Comparison of ENCODE assay signal across 14 cellular contexts in genomic region chr10:61958311-61958710, GRCh38.
"Had no signal": no experiment of that assay in that cellular context is flagged by ENCODE, and none has a peak within 500 bp of the region (broad histone marks: within the 10 kb centered on the region; RNA-seq: fewer than 3 reads in every experiment).

No MANE protein-coding gene starts in this region.

- H3K4me1 Mint-ChIP-seq: WTC11 had no signal

- H3K4me3 ChIP-seq: breast epithelium, tibial nerve, vagina had no signal

- H3K9me3 ChIP-seq: breast epithelium, tibial nerve, vagina had no signal

- H3K9me3 Mint-ChIP-seq: activated naive CD8-positive, alpha-beta T cell treated with anti-CD3 and anti-CD28 coated beads, Interleukin-2, amount 10 ng/mL, durations not matched to agents 7 days and 5 days; activated T-helper 2 cell treated with anti-CD3 and anti-CD28 coated beads, Interferon-gamma antibody, Interleukin-2, Interleukin-4, amounts not matched to agents 10 μg/mL and 5 μg/mL and 100 μg/mL, durations not matched to agents 14 hours and 24 hours and 36 hours; WTC11 had no signal

- H3K4me1 ChIP-seq: breast epithelium, tibial nerve, vagina had no signal

- H3K36me3 Mint-ChIP-seq: WTC11 had no signal

- H3K36me3 ChIP-seq: breast epithelium, tibial nerve, vagina had no signal

- H3K27ac ChIP-seq: breast epithelium, tibial nerve, vagina had no signal

- H3K4me3 Mint-ChIP-seq: activated CD4-positive, alpha-beta T cell treated with anti-CD3 and anti-CD28 coated beads, Interleukin-2, amount 10 ng/mL, durations not matched to agents 7 days and 5 days; activated naive CD8-positive, alpha-beta T cell treated with anti-CD3 and anti-CD28 coated beads, Interleukin-2, amount 10 ng/mL, durations not matched to agents 7 days and 5 days; WTC11 had no signal

- H3K27me3 ChIP-seq: breast epithelium, tibial nerve, vagina had no signal

- ATAC-seq: WTC11 had no signal

- H3K27ac Mint-ChIP-seq: activated CD4-positive, alpha-beta T cell treated with anti-CD3 and anti-CD28 coated beads, Interleukin-2, amount 10 ng/mL, durations not matched to agents 7 days and 5 days; activated naive CD8-positive, alpha-beta T cell treated with anti-CD3 and anti-CD28 coated beads, Interleukin-2, amount 10 ng/mL, durations not matched to agents 7 days and 5 days; activated T-helper 2 cell treated with anti-CD3 and anti-CD28 coated beads, Interferon-gamma antibody, Interleukin-2, Interleukin-4, amounts not matched to agents 10 μg/mL and 5 μg/mL and 100 μg/mL, durations not matched to agents 14 hours and 24 hours and 36 hours; WTC11 had no signal

- DNase-seq: activated CD4-positive, alpha-beta T cell treated with anti-CD3 and anti-CD28 coated beads, Interleukin-2, amount 10 ng/mL, durations not matched to agents 7 days and 5 days; activated naive CD8-positive, alpha-beta T cell treated with anti-CD3 and anti-CD28 coated beads, Interleukin-2, amount 10 ng/mL, durations not matched to agents 7 days and 5 days; aorta; hypothalamus; kidney glomerular epithelial cell; posterior cingulate gyrus; stimulated activated CD4-positive, alpha-beta T cell treated with anti-CD3 and anti-CD28 coated beads, Interleukin-15, amount 100 ng/mL, for 24 hours; stimulated activated CD4-positive, alpha-beta T cell treated with anti-CD3 and anti-CD28 coated beads, Interleukin-4, amount 100 ng/mL, for 24 hours; T-helper 1 cell had no signal

- H3K27me3 Mint-ChIP-seq: activated CD4-positive, alpha-beta T cell treated with anti-CD3 and anti-CD28 coated beads, Interleukin-2, amount 10 ng/mL, durations not matched to agents 7 days and 5 days; activated naive CD8-positive, alpha-beta T cell treated with anti-CD3 and anti-CD28 coated beads, Interleukin-2, amount 10 ng/mL, durations not matched to agents 7 days and 5 days had no signal
